Comparison of ENCODE assay signal across 22 cellular contexts in the genomic region with DNA sequence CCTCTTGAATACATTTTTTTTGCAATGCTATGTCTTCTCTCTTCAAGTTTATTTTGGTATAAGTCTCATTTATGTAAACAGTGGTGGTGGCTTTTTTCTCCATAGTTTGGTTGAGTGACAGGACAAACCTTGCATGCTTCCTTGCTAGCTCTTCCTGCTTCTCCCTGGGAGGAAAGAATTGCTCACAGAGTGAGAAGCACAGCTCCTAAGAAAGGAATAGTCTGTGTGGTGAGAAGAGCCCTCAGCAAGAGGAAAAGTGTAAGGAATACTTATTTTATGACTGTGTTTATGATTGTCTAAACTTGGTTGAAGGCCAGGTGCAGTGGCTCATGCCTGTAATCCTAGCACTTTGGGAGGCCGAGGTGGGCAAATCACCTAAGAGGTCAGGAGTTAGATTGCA. TPM values are rescaled to one million over a fixed set of nuclear protein-coding genes. Genes with fewer than 3 reads are reported as not detected.
"Had no signal": no experiment of that assay in that cellular context is flagged by ENCODE, and none has a peak within 500 bp of the region (broad histone marks: within the 10 kb centered on the region; RNA-seq: fewer than 3 reads in every experiment).

No MANE protein-coding gene starts in this region.

- H3K4me1 ChIP-seq: pancreas, stomach had no signal

- H3K36me3 ChIP-seq: brain microvascular endothelial cell, neutrophil, pancreas, stomach had no signal

- H3K9me3 Mint-ChIP-seq: activated naive CD4-positive, alpha-beta T cell treated with anti-CD3 and anti-CD28 coated beads for 36 hours; activated T-cell treated with anti-CD3 and anti-CD28 coated beads, Interleukin-2, amount 50 U/mL, for 24 hours; activated T-helper 2 cell treated with anti-CD3 and anti-CD28 coated beads, Interferon-gamma antibody, Interleukin-2, Interleukin-4, amounts not matched to agents 10 μg/mL and 5 μg/mL and 100 μg/mL, durations not matched to agents 14 hours and 24 hours and 36 hours; naive thymus-derived CD8-positive, alpha-beta T cell; stimulated activated effector memory CD8-positive, alpha-beta T cell treated with anti-CD3 and anti-CD28 coated beads, Interleukin-12 subunit alpha, Interleukin-12 subunit beta, amount 100 ng/mL, for 72 hours; T-cell; type B pancreatic cell had no signal

- H3K36me3 Mint-ChIP-seq: naive thymus-derived CD8-positive, alpha-beta T cell; stimulated activated effector memory CD8-positive, alpha-beta T cell treated with anti-CD3 and anti-CD28 coated beads, Interleukin-12 subunit alpha, Interleukin-12 subunit beta, amount 100 ng/mL, for 72 hours; T-cell; type B pancreatic cell had no signal

- H3K27me3 ChIP-seq: brain microvascular endothelial cell, neutrophil, pancreas, stomach had no signal

- H3K4me3 ChIP-seq: pancreas, stomach had no signal

- H3K4me3 Mint-ChIP-seq: activated CD8-positive, alpha-beta T cell treated with anti-CD3 and anti-CD28 coated beads, Interleukin-2, amount 10 ng/mL, durations not matched to agents 7 days and 5 days; activated naive CD4-positive, alpha-beta T cell treated with anti-CD3 and anti-CD28 coated beads for 36 hours; activated T-cell treated with anti-CD3 and anti-CD28 coated beads, Interleukin-2, amount 50 U/mL, for 24 hours; naive thymus-derived CD8-positive, alpha-beta T cell; stimulated activated effector memory CD8-positive, alpha-beta T cell treated with anti-CD3 and anti-CD28 coated beads, Interleukin-12 subunit alpha, Interleukin-12 subunit beta, amount 100 ng/mL, for 72 hours; T-cell; type B pancreatic cell had no signal

- H3K4me1 Mint-ChIP-seq: naive thymus-derived CD8-positive, alpha-beta T cell; stimulated activated effector memory CD8-positive, alpha-beta T cell treated with anti-CD3 and anti-CD28 coated beads, Interleukin-12 subunit alpha, Interleukin-12 subunit beta, amount 100 ng/mL, for 72 hours; T-cell had no signal

- H3K27ac Mint-ChIP-seq: activated CD8-positive, alpha-beta T cell treated with anti-CD3 and anti-CD28 coated beads, Interleukin-2, amount 10 ng/mL, durations not matched to agents 7 days and 5 days; activated naive CD4-positive, alpha-beta T cell treated with anti-CD3 and anti-CD28 coated beads for 36 hours; activated T-cell treated with anti-CD3 and anti-CD28 coated beads, Interleukin-2, amount 50 U/mL, for 24 hours; activated T-helper 2 cell treated with anti-CD3 and anti-CD28 coated beads, Interferon-gamma antibody, Interleukin-2, Interleukin-4, amounts not matched to agents 10 μg/mL and 5 μg/mL and 100 μg/mL, durations not matched to agents 14 hours and 24 hours and 36 hours; naive thymus-derived CD8-positive, alpha-beta T cell; stimulated activated effector memory CD8-positive, alpha-beta T cell treated with anti-CD3 and anti-CD28 coated beads, Interleukin-12 subunit alpha, Interleukin-12 subunit beta, amount 100 ng/mL, for 72 hours; T-cell; type B pancreatic cell had no signal

- DNase-seq: activated CD4-positive, alpha-beta T cell treated with anti-CD3 and anti-CD28 coated beads for 48 hours; activated CD4-positive, CD25-positive, alpha-beta regulatory T cell; activated CD8-positive, alpha-beta T cell treated with anti-CD3 and anti-CD28 coated beads, Interleukin-2, amount 10 ng/mL, durations not matched to agents 7 days and 5 days; activated naive CD4-positive, alpha-beta T cell treated with anti-CD3 and anti-CD28 coated beads for 36 hours; activated T-cell treated with anti-CD3 and anti-CD28 coated beads, Interleukin-2, amount 50 U/mL, for 24 hours; brain microvascular endothelial cell; central memory CD4-positive, alpha-beta T cell; cortex of kidney; foreskin melanocyte; left ventricle myocardium superior; naive thymus-derived CD8-positive, alpha-beta T cell; pancreas; stimulated activated CD4-positive, alpha-beta T cell treated with anti-CD3 and anti-CD28 coated beads, Interleukin-4, amount 100 ng/mL, for 24 hours; stomach; T-cell; T-helper 9 cell had no signal

- H3K9me3 ChIP-seq: neutrophil, pancreas, stomach had no signal

- H3K27ac ChIP-seq: brain microvascular endothelial cell, neutrophil, pancreas, stomach had no signal

- ATAC-seq: activated CD8-positive, alpha-beta T cell treated with anti-CD3 and anti-CD28 coated beads, Interleukin-2, amount 10 ng/mL, durations not matched to agents 7 days and 5 days; left ventricle myocardium superior; naive thymus-derived CD8-positive, alpha-beta T cell; pancreas; sciatic nerve; stimulated activated effector memory CD8-positive, alpha-beta T cell treated with anti-CD3 and anti-CD28 coated beads, Interleukin-12 subunit alpha, Interleukin-12 subunit beta, amount 100 ng/mL, for 72 hours; T-cell had no signal

RNA-seq across cellular contexts. Expression of a gene that starts 11.5 kb away (rescaled TPM):
- total RNA-seq: activated CD8-positive, alpha-beta T cell treated with anti-CD3 and anti-CD28 coated beads, Interleukin-2, amount 10 ng/mL, durations not matched to agents 7 days and 5 days; activated naive CD4-positive, alpha-beta T cell treated with anti-CD3 and anti-CD28 coated beads for 36 hours; activated T-helper 2 cell treated with anti-CD3 and anti-CD28 coated beads, Interferon-gamma antibody, Interleukin-2, Interleukin-4, amounts not matched to agents 10 μg/mL and 5 μg/mL and 100 μg/mL, durations not matched to agents 14 hours and 24 hours and 36 hours; left ventricle myocardium superior; naive thymus-derived CD8-positive, alpha-beta T cell; pancreas; sciatic nerve; stomach; T-cell had no signal
- polyA plus RNA-seq: keratinocyte; naive thymus-derived CD8-positive, alpha-beta T cell; pancreas; stomach had no signal
